12 cellular contexts compared by ENCODE assay signal in the genomic region with DNA sequence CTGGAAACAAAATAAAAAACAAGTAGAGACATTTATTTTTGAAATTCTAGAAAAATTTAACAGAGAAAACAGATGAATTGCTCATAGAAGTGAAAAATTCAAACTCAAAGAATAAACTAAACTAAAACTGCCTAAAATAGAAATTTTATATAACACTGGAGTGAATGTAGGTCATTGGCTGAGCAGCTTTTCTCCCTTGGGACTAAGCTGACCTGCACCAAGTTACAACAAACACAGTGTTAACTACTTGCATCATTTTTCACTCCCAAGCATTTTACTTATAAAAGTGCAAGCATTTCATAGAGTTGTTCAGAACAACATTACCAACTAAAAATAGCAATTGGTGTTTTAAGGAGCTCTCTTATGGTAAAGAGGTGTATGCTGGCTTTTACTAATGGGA.
"Had no signal": no experiment of that assay in that cellular context is flagged by ENCODE, and none has a peak within 500 bp of the region (broad histone marks: within the 10 kb centered on the region; RNA-seq: fewer than 3 reads in every experiment).

No MANE protein-coding gene starts in this region.

- H3K4me3 Mint-ChIP-seq: activated CD4-positive, alpha-beta memory T cell treated with anti-CD3 and anti-CD28 coated beads for 36 hours; activated naive CD8-positive, alpha-beta T cell treated with anti-CD3 and anti-CD28 coated beads, Interleukin-2, amount 10 ng/mL, durations not matched to agents 7 days and 5 days; dendritic cell treated with granulocyte-macrophage colony-stimulating factor and Interleukin-4, amounts not matched to agents 40 ng/mL and 50 ng/mL, for 4 days; effector memory CD8-positive, alpha-beta T cell had no signal

- H3K4me3 ChIP-seq: skin epidermis, stomach, thyroid gland, vagina had no signal

- ATAC-seq: effector memory CD8-positive, alpha-beta T cell had no signal

- H3K27me3 Mint-ChIP-seq: activated CD4-positive, alpha-beta memory T cell treated with anti-CD3 and anti-CD28 coated beads for 36 hours; activated naive CD8-positive, alpha-beta T cell treated with anti-CD3 and anti-CD28 coated beads, Interleukin-2, amount 10 ng/mL, durations not matched to agents 7 days and 5 days; dendritic cell treated with granulocyte-macrophage colony-stimulating factor and Interleukin-4, amounts not matched to agents 40 ng/mL and 50 ng/mL, for 4 days; effector memory CD8-positive, alpha-beta T cell had no signal

- H3K27ac Mint-ChIP-seq: activated CD4-positive, alpha-beta memory T cell treated with anti-CD3 and anti-CD28 coated beads for 36 hours; activated naive CD8-positive, alpha-beta T cell treated with anti-CD3 and anti-CD28 coated beads, Interleukin-2, amount 10 ng/mL, durations not matched to agents 7 days and 5 days; dendritic cell treated with granulocyte-macrophage colony-stimulating factor and Interleukin-4, amounts not matched to agents 40 ng/mL and 50 ng/mL, for 4 days had no signal

- H3K9me3 Mint-ChIP-seq: activated CD4-positive, alpha-beta memory T cell treated with anti-CD3 and anti-CD28 coated beads for 36 hours; activated naive CD8-positive, alpha-beta T cell treated with anti-CD3 and anti-CD28 coated beads, Interleukin-2, amount 10 ng/mL, durations not matched to agents 7 days and 5 days; dendritic cell treated with granulocyte-macrophage colony-stimulating factor and Interleukin-4, amounts not matched to agents 40 ng/mL and 50 ng/mL, for 4 days; effector memory CD8-positive, alpha-beta T cell had no signal

- DNase-seq: activated CD4-positive, alpha-beta memory T cell treated with anti-CD3 and anti-CD28 coated beads for 36 hours; activated naive CD8-positive, alpha-beta T cell treated with anti-CD3 and anti-CD28 coated beads, Interleukin-2, amount 10 ng/mL, durations not matched to agents 7 days and 5 days; activated T-cell treated with anti-CD3 and anti-CD28 coated beads, Interleukin-2, amount 50 U/mL, for 48 hours; effector memory CD8-positive, alpha-beta T cell; foreskin melanocyte; head of caudate nucleus; stomach; T-helper 1 cell; thyroid gland had no signal
